1 cellular context compared by ENCODE assay signal in the genomic region with DNA sequence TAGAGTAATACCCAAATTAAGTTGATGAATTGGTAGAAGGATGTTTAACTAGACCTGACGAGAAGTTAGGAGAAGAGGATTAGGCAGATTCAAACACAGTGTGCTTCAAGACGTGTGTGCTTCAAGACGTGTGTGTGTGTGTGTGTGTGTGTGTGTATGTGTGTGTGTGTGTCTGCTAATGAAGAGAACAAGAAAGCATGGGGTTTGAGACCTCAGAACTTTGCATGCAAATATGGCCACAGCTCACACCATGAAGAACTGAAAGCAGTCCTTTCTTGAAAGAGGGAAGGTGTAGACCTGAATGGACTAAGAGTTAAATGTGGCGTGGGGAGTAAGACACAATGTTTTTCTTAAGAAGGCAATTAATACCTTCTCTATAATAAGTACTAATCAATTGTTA.
TF ChIP-seq lines count a peak whose summit lies in the region.

No MANE protein-coding gene starts in this region.

TF ChIP-seq in GM12878, 131 proteins besides CTCF, POLR2A, EP300 and RAD21 (continued from another document):
- TF ChIP-seq EED (IDR thresholded peaks at IDR 0.05; ENCODE audit: low read depth) (no peak), IKZF2 (IDR thresholded peaks at IDR 0.05) (peak; percentile 42 to 78; a peak in 2 of 4 replicates), EZH2 (IDR thresholded peaks at IDR 0.05; ENCODE audit: borderline replicate concordance, control insufficient read depth, low read depth, low read length) (no peak), POLR2AphosphoS2 (IDR thresholded peaks at IDR 0.05; ENCODE audit: low read depth, low read length) (no peak), ATF7 (IDR thresholded peaks at IDR 0.05; ENCODE audit: low read depth) (peak; percentile 66), MTA2 (IDR thresholded peaks at IDR 0.05; ENCODE audit: low read depth) (peak; percentile 90), PAX5 (IDR thresholded peaks at IDR 0.05; ENCODE audit: borderline replicate concordance, low read depth, low read length) (peak; percentile 49; the same call in 1 of the 2 replicates), YY1 (IDR thresholded peaks at IDR 0.05; ENCODE audit: low read depth, low read length) (no peak), ZNF24 (IDR thresholded peaks at IDR 0.05) (peak; percentile 75), ASH2L (IDR thresholded peaks at IDR 0.05; ENCODE audit: borderline replicate concordance, low read depth) (no peak), SREBF1 (IDR thresholded peaks at IDR 0.05; ENCODE audit: low read length) (no peak), NBN (IDR thresholded peaks at IDR 0.05) (peak; percentile 91), SIX5 (IDR thresholded peaks at IDR 0.05; ENCODE audit: low read depth, low read length, severe bottlenecking) (no peak), RUNX3 (IDR thresholded peaks at IDR 0.05; ENCODE audit: low read length) (peak; percentile 74), NRF1 (conservative IDR thresholded peaks at IDR 0.05; ENCODE audit: low read depth, low read length) (no peak)
- TF ChIP-seq, protein P1, sequence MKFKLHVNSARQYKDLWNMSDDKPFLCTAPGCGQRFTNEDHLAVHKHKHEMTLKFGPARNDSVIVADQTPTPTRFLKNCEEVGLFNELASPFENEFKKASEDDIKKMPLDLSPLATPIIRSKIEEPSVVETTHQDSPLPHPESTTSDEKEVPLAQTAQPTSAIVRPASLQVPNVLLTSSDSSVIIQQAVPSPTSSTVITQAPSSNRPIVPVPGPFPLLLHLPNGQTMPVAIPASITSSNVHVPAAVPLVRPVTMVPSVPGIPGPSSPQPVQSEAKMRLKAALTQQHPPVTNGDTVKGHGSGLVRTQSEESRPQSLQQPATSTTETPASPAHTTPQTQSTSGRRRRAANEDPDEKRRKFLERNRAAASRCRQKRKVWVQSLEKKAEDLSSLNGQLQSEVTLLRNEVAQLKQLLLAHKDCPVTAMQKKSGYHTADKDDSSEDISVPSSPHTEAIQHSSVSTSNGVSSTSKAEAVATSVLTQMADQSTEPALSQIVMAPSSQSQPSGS (IDR thresholded peaks at IDR 0.05; ENCODE audit: low read length): peak; percentile 55; the same call in 1 of the 2 replicates
- TF ChIP-seq, protein P2, sequence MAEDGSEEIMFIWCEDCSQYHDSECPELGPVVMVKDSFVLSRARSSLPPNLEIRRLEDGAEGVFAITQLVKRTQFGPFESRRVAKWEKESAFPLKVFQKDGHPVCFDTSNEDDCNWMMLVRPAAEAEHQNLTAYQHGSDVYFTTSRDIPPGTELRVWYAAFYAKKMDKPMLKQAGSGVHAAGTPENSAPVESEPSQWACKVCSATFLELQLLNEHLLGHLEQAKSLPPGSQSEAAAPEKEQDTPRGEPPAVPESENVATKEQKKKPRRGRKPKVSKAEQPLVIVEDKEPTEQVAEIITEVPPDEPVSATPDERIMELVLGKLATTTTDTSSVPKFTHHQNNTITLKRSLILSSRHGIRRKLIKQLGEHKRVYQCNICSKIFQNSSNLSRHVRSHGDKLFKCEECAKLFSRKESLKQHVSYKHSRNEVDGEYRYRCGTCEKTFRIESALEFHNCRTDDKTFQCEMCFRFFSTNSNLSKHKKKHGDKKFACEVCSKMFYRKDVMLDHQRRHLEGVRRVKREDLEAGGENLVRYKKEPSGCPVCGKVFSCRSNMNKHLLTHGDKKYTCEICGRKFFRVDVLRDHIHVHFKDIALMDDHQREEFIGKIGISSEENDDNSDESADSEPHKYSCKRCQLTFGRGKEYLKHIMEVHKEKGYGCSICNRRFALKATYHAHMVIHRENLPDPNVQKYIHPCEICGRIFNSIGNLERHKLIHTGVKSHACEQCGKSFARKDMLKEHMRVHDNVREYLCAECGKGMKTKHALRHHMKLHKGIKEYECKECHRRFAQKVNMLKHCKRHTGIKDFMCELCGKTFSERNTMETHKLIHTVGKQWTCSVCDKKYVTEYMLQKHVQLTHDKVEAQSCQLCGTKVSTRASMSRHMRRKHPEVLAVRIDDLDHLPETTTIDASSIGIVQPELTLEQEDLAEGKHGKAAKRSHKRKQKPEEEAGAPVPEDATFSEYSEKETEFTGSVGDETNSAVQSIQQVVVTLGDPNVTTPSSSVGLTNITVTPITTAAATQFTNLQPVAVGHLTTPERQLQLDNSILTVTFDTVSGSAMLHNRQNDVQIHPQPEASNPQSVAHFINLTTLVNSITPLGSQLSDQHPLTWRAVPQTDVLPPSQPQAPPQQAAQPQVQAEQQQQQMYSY (CRISPR knock-in tag; IDR thresholded peaks at IDR 0.05): no peak
- TF ChIP-seq, protein P3, sequence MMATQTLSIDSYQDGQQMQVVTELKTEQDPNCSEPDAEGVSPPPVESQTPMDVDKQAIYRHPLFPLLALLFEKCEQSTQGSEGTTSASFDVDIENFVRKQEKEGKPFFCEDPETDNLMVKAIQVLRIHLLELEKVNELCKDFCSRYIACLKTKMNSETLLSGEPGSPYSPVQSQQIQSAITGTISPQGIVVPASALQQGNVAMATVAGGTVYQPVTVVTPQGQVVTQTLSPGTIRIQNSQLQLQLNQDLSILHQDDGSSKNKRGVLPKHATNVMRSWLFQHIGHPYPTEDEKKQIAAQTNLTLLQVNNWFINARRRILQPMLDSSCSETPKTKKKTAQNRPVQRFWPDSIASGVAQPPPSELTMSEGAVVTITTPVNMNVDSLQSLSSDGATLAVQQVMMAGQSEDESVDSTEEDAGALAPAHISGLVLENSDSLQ (IDR thresholded peaks at IDR 0.05): no peak
- TF ChIP-seq, protein P4, sequence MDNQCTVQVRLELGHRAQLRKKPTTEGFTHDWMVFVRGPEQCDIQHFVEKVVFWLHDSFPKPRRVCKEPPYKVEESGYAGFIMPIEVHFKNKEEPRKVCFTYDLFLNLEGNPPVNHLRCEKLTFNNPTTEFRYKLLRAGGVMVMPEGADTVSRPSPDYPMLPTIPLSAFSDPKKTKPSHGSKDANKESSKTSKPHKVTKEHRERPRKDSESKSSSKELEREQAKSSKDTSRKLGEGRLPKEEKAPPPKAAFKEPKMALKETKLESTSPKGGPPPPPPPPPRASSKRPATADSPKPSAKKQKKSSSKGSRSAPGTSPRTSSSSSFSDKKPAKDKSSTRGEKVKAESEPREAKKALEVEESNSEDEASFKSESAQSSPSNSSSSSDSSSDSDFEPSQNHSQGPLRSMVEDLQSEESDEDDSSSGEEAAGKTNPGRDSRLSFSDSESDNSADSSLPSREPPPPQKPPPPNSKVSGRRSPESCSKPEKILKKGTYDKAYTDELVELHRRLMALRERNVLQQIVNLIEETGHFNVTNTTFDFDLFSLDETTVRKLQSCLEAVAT (IDR thresholded peaks at IDR 0.05): peak; percentile 52; the same call in 1 of the 2 replicates
- TF ChIP-seq, protein P5, sequence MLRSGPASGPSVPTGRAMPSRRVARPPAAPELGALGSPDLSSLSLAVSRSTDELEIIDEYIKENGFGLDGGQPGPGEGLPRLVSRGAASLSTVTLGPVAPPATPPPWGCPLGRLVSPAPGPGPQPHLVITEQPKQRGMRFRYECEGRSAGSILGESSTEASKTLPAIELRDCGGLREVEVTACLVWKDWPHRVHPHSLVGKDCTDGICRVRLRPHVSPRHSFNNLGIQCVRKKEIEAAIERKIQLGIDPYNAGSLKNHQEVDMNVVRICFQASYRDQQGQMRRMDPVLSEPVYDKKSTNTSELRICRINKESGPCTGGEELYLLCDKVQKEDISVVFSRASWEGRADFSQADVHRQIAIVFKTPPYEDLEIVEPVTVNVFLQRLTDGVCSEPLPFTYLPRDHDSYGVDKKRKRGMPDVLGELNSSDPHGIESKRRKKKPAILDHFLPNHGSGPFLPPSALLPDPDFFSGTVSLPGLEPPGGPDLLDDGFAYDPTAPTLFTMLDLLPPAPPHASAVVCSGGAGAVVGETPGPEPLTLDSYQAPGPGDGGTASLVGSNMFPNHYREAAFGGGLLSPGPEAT (IDR thresholded peaks at IDR 0.05; ENCODE audit: low read depth): peak; percentile 53; the same call in 1 of the 2 replicates
- TF ChIP-seq, protein P6, sequence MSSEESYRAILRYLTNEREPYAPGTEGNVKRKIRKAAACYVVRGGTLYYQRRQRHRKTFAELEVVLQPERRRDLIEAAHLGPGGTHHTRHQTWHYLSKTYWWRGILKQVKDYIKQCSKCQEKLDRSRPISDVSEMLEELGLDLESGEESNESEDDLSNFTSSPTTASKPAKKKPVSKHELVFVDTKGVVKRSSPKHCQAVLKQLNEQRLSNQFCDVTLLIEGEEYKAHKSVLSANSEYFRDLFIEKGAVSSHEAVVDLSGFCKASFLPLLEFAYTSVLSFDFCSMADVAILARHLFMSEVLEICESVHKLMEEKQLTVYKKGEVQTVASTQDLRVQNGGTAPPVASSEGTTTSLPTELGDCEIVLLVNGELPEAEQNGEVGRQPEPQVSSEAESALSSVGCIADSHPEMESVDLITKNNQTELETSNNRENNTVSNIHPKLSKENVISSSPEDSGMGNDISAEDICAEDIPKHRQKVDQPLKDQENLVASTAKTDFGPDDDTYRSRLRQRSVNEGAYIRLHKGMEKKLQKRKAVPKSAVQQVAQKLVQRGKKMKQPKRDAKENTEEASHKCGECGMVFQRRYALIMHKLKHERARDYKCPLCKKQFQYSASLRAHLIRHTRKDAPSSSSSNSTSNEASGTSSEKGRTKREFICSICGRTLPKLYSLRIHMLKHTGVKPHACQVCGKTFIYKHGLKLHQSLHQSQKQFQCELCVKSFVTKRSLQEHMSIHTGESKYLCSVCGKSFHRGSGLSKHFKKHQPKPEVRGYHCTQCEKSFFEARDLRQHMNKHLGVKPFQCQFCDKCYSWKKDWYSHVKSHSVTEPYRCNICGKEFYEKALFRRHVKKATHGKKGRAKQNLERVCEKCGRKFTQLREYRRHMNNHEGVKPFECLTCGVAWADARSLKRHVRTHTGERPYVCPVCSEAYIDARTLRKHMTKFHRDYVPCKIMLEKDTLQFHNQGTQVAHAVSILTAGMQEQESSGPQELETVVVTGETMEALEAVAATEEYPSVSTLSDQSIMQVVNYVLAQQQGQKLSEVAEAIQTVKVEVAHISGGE (CRISPR knock-in tag; IDR thresholded peaks at IDR 0.05): no peak
- TF ChIP-seq, protein P7, sequence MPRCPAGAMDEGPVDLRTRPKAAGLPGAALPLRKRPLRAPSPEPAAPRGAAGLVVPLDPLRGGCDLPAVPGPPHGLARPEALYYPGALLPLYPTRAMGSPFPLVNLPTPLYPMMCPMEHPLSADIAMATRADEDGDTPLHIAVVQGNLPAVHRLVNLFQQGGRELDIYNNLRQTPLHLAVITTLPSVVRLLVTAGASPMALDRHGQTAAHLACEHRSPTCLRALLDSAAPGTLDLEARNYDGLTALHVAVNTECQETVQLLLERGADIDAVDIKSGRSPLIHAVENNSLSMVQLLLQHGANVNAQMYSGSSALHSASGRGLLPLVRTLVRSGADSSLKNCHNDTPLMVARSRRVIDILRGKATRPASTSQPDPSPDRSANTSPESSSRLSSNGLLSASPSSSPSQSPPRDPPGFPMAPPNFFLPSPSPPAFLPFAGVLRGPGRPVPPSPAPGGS (IDR thresholded peaks at IDR 0.05; ENCODE audit: borderline replicate concordance, insufficient read depth, low read depth, low read length, poor library complexity, severe bottlenecking): no peak
